In the genomic region with DNA sequence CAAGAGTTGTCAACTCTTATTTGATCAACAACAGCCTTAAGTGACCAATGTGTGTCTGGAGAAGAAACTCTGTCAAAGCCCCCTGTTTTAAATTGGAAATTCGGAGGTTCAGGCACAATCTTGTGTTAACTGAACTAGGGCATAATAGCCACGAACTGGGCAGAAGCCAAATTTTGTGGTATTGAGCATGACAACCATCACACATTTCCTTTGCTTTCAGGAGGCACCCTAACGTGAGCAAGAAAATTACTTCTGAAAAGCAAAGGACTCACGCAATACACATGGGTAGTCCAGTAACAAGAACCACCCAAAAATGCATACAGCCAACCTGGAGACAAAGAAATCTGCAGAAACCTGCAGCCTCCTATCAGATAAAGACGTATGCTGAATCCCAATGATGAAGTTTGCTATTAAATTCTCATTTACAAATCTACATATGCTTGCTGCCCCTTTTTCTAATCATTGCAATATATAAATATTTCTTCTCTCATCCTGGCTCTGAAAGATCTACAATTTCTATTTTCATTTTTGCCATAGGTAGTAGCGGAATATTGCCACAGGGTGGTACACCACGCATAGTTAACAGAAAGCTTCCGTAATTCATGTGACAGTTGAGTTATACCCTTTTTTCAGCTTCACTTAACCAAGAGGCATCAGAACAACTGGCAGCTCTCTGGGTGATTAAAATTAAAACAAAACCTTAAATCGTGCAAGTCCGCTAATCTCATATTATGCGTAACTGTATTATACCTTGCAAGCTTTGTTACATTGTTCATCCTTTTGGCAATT, we compare ENCODE assay signal across 8 cellular contexts.
A peak's percentile ranks its signal among the peaks of the same experiment; 100 is the strongest.
DNase-seq lines count a peak whose midpoint lies in the region; ATAC-seq and TF ChIP-seq lines count a peak whose summit lies in the region.

No MANE protein-coding gene starts in this region.

- TF ChIP-seq POLR2A in spleen (IDR thresholded peaks at IDR 0.05) = no peak

- no peak overlapping the region for H3K4me2 ChIP-seq in mammary epithelial cell (ENCODE audit: insufficient read depth, low read depth, low read length)

- dilution Hi-C loops in mammary epithelial cell (cut with HindIII; ENCODE audit: low sequenced_read_pairs) = no loop called here

- 49% methylated on average over 11 of the region's 11 CpGs for WGBS in mammary epithelial cell (ENCODE audit: low coverage, missing lambda C conversion rate)
- WGBS in spleen, 5 donors = 44 to 67% (median 53%) methylated on average over 11 of the region's 11 CpGs

- no peak overlapping the region for H2AFZ ChIP-seq in mammary epithelial cell (ENCODE audit: low read depth, low read length)

- in situ Hi-C loops in mammary epithelial cell (cut with MboI; ENCODE audit: low sequenced_read_pairs in 2 of 2) = no loop called here

- no peak overlapping the region for H3K27ac ChIP-seq in mammary epithelial cell (ENCODE audit: insufficient read depth, low read depth, low read length)
- no peak overlapping the region for H3K27ac ChIP-seq in spleen
- H3K27ac ChIP-seq in upper lobe of right lung = no peak overlapping the region

- H3K4me3 ChIP-seq in mammary epithelial cell (replicated peaks in 1 of 3; ENCODE audit: insufficient read depth in 1 of 3, low read depth in 2 of 3, low read length in 3 of 3) (no peak overlapping the region), spleen (no peak overlapping the region), upper lobe of right lung (no peak overlapping the region)

- no peaks in the 10 kb centered on the region for H3K79me2 ChIP-seq in mammary epithelial cell (ENCODE audit: insufficient read depth, low read length)

- CTCF ChIA-PET in mammary epithelial cell (lab: Charles Lee; ENCODE audit: low non-redundant PET) = interaction anchor here (0.5 kb wide), 1 partner anchor 708 kb away, joined by 5 read pairs; no protein-coding TSS in a partner anchor

- TF ChIP-seq CTCF in mammary epithelial cell (conservative IDR thresholded peaks at IDR 0.05 in 1 of 2, IDR thresholded peaks at IDR 0.05 in 1 of 2; ENCODE audit: extremely low read depth in 1 of 2, insufficient read depth in 1 of 2, low read depth in 1 of 2, low read length in 2 of 2) (peak; percentile 61 to 71), spleen (IDR thresholded peaks at IDR 0.05 in 8 of 11, conservative IDR thresholded peaks at IDR 0.05 in 3 of 11) (peak in 4 of 11 experiments; percentile 13 to 43 (median 32)), upper lobe of right lung (IDR thresholded peaks at IDR 0.05) (no peak)

- H3K9me3 ChIP-seq in mammary epithelial cell (replicated peaks; ENCODE audit: insufficient read depth, low read length) (no peaks in the 10 kb centered on the region), spleen (no peaks in the 10 kb centered on the region), upper lobe of right lung (no peaks in the 10 kb centered on the region)

- DNase-seq in D341Med (ENCODE audit: low spot score) = peak; percentile 43
- peak; percentile 74 for DNase-seq in NCI-H2107 treated with DMSO at 0.1 percent for 48 hours (lab: John Stamatoyannopoulos, UW; ENCODE audit: unreplicated experiment)
- no peak for DNase-seq in mammary epithelial cell
- peak; percentile 19 for DNase-seq in non-pigmented ciliary epithelial cell (ENCODE audit: low read depth)
- no peak for DNase-seq in SKM-1 (lab: John Stamatoyannopoulos, UW; ENCODE audit: unreplicated experiment)
- DNase-seq in spleen = no peak
- DNase-seq in upper lobe of right lung = no peak

- no peak overlapping the region for H3K9ac ChIP-seq in mammary epithelial cell (ENCODE audit: insufficient read depth, low read length)

- no peaks in the 10 kb centered on the region for H4K20me1 ChIP-seq in mammary epithelial cell (ENCODE audit: insufficient read depth, low read length)

- BruUV-seq in mammary epithelial cell (replicated peaks; lab: Mats Ljungman, UMichigan) = no TSS peak

- no peaks in the 10 kb centered on the region for H3K27me3 ChIP-seq in mammary epithelial cell (ENCODE audit: insufficient read depth, low read length)
- H3K27me3 ChIP-seq in spleen (replicated peaks in 1 of 7) = peaks cover 0 to 7% (median 0%) of the 10 kb centered on the region in 7 donors
- no peaks in the 10 kb centered on the region for H3K27me3 ChIP-seq in upper lobe of right lung

- intact Hi-C loops in mammary epithelial cell (cut with micrococcal nuclease) (no loop called here), spleen (cut with DNase I; ENCODE audit: low total_unique reads) (no loop called here), upper lobe of right lung (cut with DNase I) (no loop called here)

- no peaks in the 10 kb centered on the region for H3K36me3 ChIP-seq in mammary epithelial cell (ENCODE audit: insufficient read depth, low read length)
- no peaks in the 10 kb centered on the region for H3K36me3 ChIP-seq in spleen
- H3K36me3 ChIP-seq in upper lobe of right lung = no peaks in the 10 kb centered on the region

- ATAC-seq in GM21786 (IDR thresholded peaks at IDR 0.05; ENCODE audit: unreplicated experiment) (peak; percentile 71), upper lobe of right lung (no peak)

- H3K4me1 ChIP-seq in mammary epithelial cell (ENCODE audit: insufficient read depth, low read length) (no peaks in the 10 kb centered on the region), spleen (no peaks in the 10 kb centered on the region), upper lobe of right lung (no peaks in the 10 kb centered on the region)

Comparison
In these comparisons a context has a peak if more than half of its experiments do, and no peak if none do; other contexts are left out.
1. DNase-seq: peak in D341Med (single experiment), NCI-H2107 treated with DMSO at 0.1 percent for 48 hours (single experiment) and non-pigmented ciliary epithelial cell (single experiment); none in mammary epithelial cell (single experiment), SKM-1 (single experiment), spleen (single experiment) and upper lobe of right lung (single experiment).